Comparison of ENCODE assay signal across 19 cellular contexts in genomic region chr1:2384941-2385481, GRCh38. TPM values are rescaled to one million over a fixed set of nuclear protein-coding genes. Genes with fewer than 3 reads are reported as not detected.
DNase-seq lines count a peak whose midpoint lies in the region; ATAC-seq, FAIRE-seq and TF ChIP-seq lines count a peak whose summit lies in the region.
"Had no signal": no experiment of that assay in that cellular context is flagged by ENCODE, and none has a peak within 500 bp of the region (broad histone marks: within the 10 kb centered on the region; RNA-seq: fewer than 3 reads in every experiment).

No MANE protein-coding gene starts in this region.

- intact Hi-C loops in left cardiac atrium (cut with DNase I) (loop anchor here in 1 of 2 donors (5.0 kb wide), 1 partner anchor 68 kb away; no protein-coding TSS in a partner anchor), left ventricle myocardium inferior (cut with micrococcal nuclease) (loop anchor here (5.0 kb wide), 1 partner anchor 188 kb away; no protein-coding TSS in a partner anchor), K562 (cut with micrococcal nuclease) (no loop called here), upper lobe of right lung (cut with DNase I) (loop anchor here (5.0 kb wide), 1 partner anchor 188 kb away; no protein-coding TSS in a partner anchor)

- H3K9me1 ChIP-seq in K562 (ENCODE audit: control insufficient read depth, insufficient read depth, low read length), result peaks cover 4% of the 10 kb centered on the region

- no peak for FAIRE-seq in K562 (lab: Jason Lieb, UNC)
- FAIRE-seq: colon, TTC549 had no signal

- DNase-seq in left cardiac atrium, result peak; percentile 22
- DNase-seq in left ventricle myocardium inferior, result no peak
- DNase-seq in K562 (ENCODE audit: extremely low read depth in 1 of 4, low spot score in 3 of 4), result peak in 3 of 4 experiments; percentile 47 to 51 (median 50)
- DNase-seq in middle frontal gyrus (ENCODE audit: extremely low spot score, low spot score), result peak; percentile 20
- DNase-seq in upper lobe of right lung, result peak; percentile 58
- no peak for DNase-seq in dedifferentiated amniotic fluid mesenchymal stem cell (ENCODE audit: extremely low spot score)
- no peak for DNase-seq in stimulated activated naive CD4-positive, alpha-beta T cell treated with Interleukin-2 at 50 U/mL for 16 hours (lab: John Stamatoyannopoulos, UW)
- no peak for DNase-seq in HuH-7.5 (ENCODE audit: low spot score)
- DNase-seq: activated CD4-positive, alpha-beta T cell treated with anti-CD3 and anti-CD28 coated beads, Interleukin-2, amount 50 U/mL, for 48 hours; AML-193; islet precursor cell; Kasumi-1; midbrain; NCI-H1436 had no signal

- no peaks in the 10 kb centered on the region for H3K9me3 ChIP-seq in left ventricle myocardium inferior (replicated peaks)
- no peaks in the 10 kb centered on the region for H3K9me3 ChIP-seq in K562 (replicated peaks; ENCODE audit: control insufficient read depth, insufficient read depth, low read depth, low read length)
- H3K9me3 ChIP-seq in upper lobe of right lung, result no peaks in the 10 kb centered on the region

- in situ Hi-C loops in K562 (cut with MboI), result no loop called here

- H3K79me2 ChIP-seq in K562 (ENCODE audit: control insufficient read depth, insufficient read depth, low read length), result peaks cover 3% of the 10 kb centered on the region; the same call in 1 of the 3 replicates

- H3K4me1 ChIP-seq in left ventricle myocardium inferior, result peaks cover 13% of the 10 kb centered on the region
- peaks cover 3 to 41% of the 10 kb centered on the region in 2 experiments; a peak in 4 of 5 replicates for H3K4me1 ChIP-seq in K562 (replicated peaks in 1 of 2; ENCODE audit: control insufficient read depth in 2 of 2, insufficient read depth in 2 of 2, low read length in 2 of 2)
- peaks cover 5% of the 10 kb centered on the region for H3K4me1 ChIP-seq in upper lobe of right lung

- POLR2A ChIA-PET in K562 (lab: Yijun Ruan, JAX), result interaction anchor here (0.6 to 1.4 kb wide), 3 partner anchors 190 to 252 kb away, joined by 3 to 4 read pairs (median 3); partner anchors contain the start of gene FAAP20

- peaks cover 15% of the 10 kb centered on the region for H4K20me1 ChIP-seq in K562 (replicated peaks; ENCODE audit: control insufficient read depth, insufficient read depth, low read length)

- no peak for TF ChIP-seq POLR2A in K562 (conservative IDR thresholded peaks at IDR 0.05)

- no peak overlapping the region; a peak in 1 of 4 replicates for H3K9ac ChIP-seq in K562 (ENCODE audit: insufficient read depth in 1 of 2, low read depth in 2 of 2, low read length in 2 of 2)

- WGBS in K562 (ENCODE audit: insufficient coverage, low coverage, missing lambda C conversion rate), result 48% methylated on average over 39 of the region's 41 CpGs

- ATAC-seq in left cardiac atrium (no peak), K562 (no peak), upper lobe of right lung (no peak)
- ATAC-seq: activated T-helper 17 cell treated with anti-CD3 and anti-CD28 coated beads, Interleukin-2, amount 50 U/mL, for 72 hours had no signal

- TF ChIP-seq CTCF in left ventricle myocardium inferior (IDR thresholded peaks at IDR 0.05; ENCODE audit: borderline replicate concordance), result no peak
- TF ChIP-seq CTCF in K562 (IDR thresholded peaks at IDR 0.05 in 2 of 3, conservative IDR thresholded peaks at IDR 0.05 in 1 of 3; ENCODE audit: insufficient read depth in 2 of 3, low read depth in 1 of 3, low read length in 3 of 3), result peak in 1 of 3 experiments; percentile 40; a peak in 3 of 6 replicates
- no peak for TF ChIP-seq CTCF in upper lobe of right lung (IDR thresholded peaks at IDR 0.05)

- H2AFZ ChIP-seq in K562 (ENCODE audit: low read depth, low read length), result no peak overlapping the region

- no peak overlapping the region for H3K4me2 ChIP-seq in K562 (ENCODE audit: insufficient read depth, low read length)

- H3K27ac ChIP-seq in left ventricle myocardium inferior (replicated peaks), result no peak overlapping the region
- no peak overlapping the region for H3K27ac ChIP-seq in K562 (ENCODE audit: extremely low read depth, low read depth, low read length)
- H3K27ac ChIP-seq in upper lobe of right lung, result no peak overlapping the region
- H3K27ac ChIP-seq: HL-60, SK-N-MC had no signal

- no peaks in the 10 kb centered on the region for H3K36me3 ChIP-seq in left ventricle myocardium inferior
- H3K36me3 ChIP-seq in K562 (ENCODE audit: control insufficient read depth, insufficient read depth, low read length), result peaks cover 7% of the 10 kb centered on the region; the same call in 1 of the 3 replicates
- no peaks in the 10 kb centered on the region for H3K36me3 ChIP-seq in upper lobe of right lung

- TF ChIP-seq EP300 in K562 (IDR thresholded peaks at IDR 0.05; ENCODE audit: low read length), result no peak

- H3K27me3 ChIP-seq in left ventricle myocardium inferior (ENCODE audit: low read depth), result no peaks in the 10 kb centered on the region
- H3K27me3 ChIP-seq in K562 (ENCODE audit: control insufficient read depth in 2 of 2, insufficient read depth in 2 of 2, low read length in 2 of 2), result peaks cover 0 to 17% of the 10 kb centered on the region in 2 experiments; a peak in 2 of 5 replicates
- H3K27me3 ChIP-seq in upper lobe of right lung, result no peaks in the 10 kb centered on the region

- TF ChIP-seq RAD21 in K562 (CRISPR knock-in tag; conservative IDR thresholded peaks at IDR 0.05 in 1 of 2, IDR thresholded peaks at IDR 0.05 in 1 of 2), result no peak

- H3K4me3 ChIP-seq in left ventricle myocardium inferior (no peak overlapping the region), K562 (no peak overlapping the region), upper lobe of right lung (no peak overlapping the region)
- H3K4me3 ChIP-seq: SK-N-MC had no signal

- CTCF ChIA-PET in K562 (lab: Yijun Ruan, JAX; ENCODE audit: low intra/inter-chr PET ratio), result no interaction called here

- BruUV-seq in K562 (replicated peaks; lab: Mats Ljungman, UMichigan), result no TSS peak

RNA-seq across cellular contexts. Expression of gene MORN1, which starts 6.3 kb away (rescaled TPM):
- total RNA-seq in left cardiac atrium, result 1 to 10 TPM; 3.7 to 4.9 TPM
- total RNA-seq in left ventricle myocardium inferior, result 4.5 TPM
- 24.9 and 49.4 TPM in 2 replicates for total RNA-seq in K562 (2011; cell fraction: chromatin; rRNA removed; ENCODE audit: low replicate concordance)
- total RNA-seq in K562 (2011; cell fraction: nucleolus; rRNA removed), result 26.6 and 36.7 TPM in 2 replicates
- total RNA-seq in K562 (2011; cell fraction: nucleoplasm; rRNA removed), result 26.9 and 29.6 TPM in 2 replicates
- 6.1 and 9.3 TPM in 2 replicates for total RNA-seq in K562 (2014; rRNA removed)
- 2.3 and 2.9 TPM in 2 replicates for total RNA-seq in K562 (2014; rRNA removed; fragmentation: Illumina TruSeq; extraction: Trizol)
- total RNA-seq in K562 (2015; rRNA removed; fragmentation: Illumina TruSeq; extraction: Trizol), result 4.7 and 5.5 TPM in 2 replicates
- 5.1 and 7.6 TPM in 2 replicates for total RNA-seq in K562 (2021)
- 3.9 and 4.4 TPM in 2 replicates for polyA plus RNA-seq in K562 (2011; rRNA removed)
- 4.3 and 4.7 TPM in 2 replicates for polyA plus RNA-seq in K562 (2011; cell fraction: cytosol; rRNA removed)
- polyA plus RNA-seq in K562 (2011; cell fraction: nucleus; rRNA removed), result 10.6 and 16.9 TPM in 2 replicates
- polyA plus RNA-seq in K562 (2012), result 3.6 and 6.3 TPM in 2 replicates
- 1.8 and 2.7 TPM in 2 replicates for polyA plus RNA-seq in K562 (2014; fragmentation: Illumina TruSeq; extraction: Trizol)
- polyA plus RNA-seq in K562 (2014; fragmentation: Nextera tagmentation; extraction: Ambion mirVana), result under 1 TPM; 0.24 to 0.35 TPM
- 4.2 and 5.8 TPM in 2 replicates for polyA plus RNA-seq in K562 (2014; rRNA removed)
- 5.5 and 9.6 TPM in 2 replicates for polyA minus RNA-seq in K562 (2011; rRNA and poly(A)+ RNA removed)
- 4.8 and 5.6 TPM in 2 replicates for polyA minus RNA-seq in K562 (2011; cell fraction: cytosol; rRNA and poly(A)+ RNA removed)
- polyA minus RNA-seq in K562 (2011; cell fraction: nucleus; rRNA and poly(A)+ RNA removed), result 11.7 and 12.0 TPM in 2 replicates
- total RNA-seq in upper lobe of right lung, result 9.0 TPM

RNA-seq across cellular contexts. Expression of gene RER1, which starts 6.6 kb away (rescaled TPM):
- total RNA-seq in left cardiac atrium (100 to 1,000 TPM in 1 of 2 donors, 10 to 100 TPM in 1; 96.2 to 105 TPM), left ventricle myocardium inferior (80.5 TPM), K562 (2014; rRNA removed) (63.1 and 109 TPM in 2 replicates), K562 (2014; rRNA removed; fragmentation: Illumina TruSeq; extraction: Trizol) (183 and 211 TPM in 2 replicates), K562 (2015; rRNA removed; fragmentation: Illumina TruSeq; extraction: Trizol) (146 and 153 TPM in 2 replicates), K562 (2021) (219 and 235 TPM in 2 replicates), upper lobe of right lung (118 TPM)
- 270 and 338 TPM in 2 replicates for total RNA-seq in K562 (2011; cell fraction: chromatin; rRNA removed; ENCODE audit: low replicate concordance)
- total RNA-seq in K562 (2011; cell fraction: nucleolus; rRNA removed), result 175 and 181 TPM in 2 replicates
- total RNA-seq in K562 (2011; cell fraction: nucleoplasm; rRNA removed), result 289 and 345 TPM in 2 replicates
- polyA plus RNA-seq in K562 (2011; rRNA removed) (316 and 354 TPM in 2 replicates), K562 (2014; fragmentation: Illumina TruSeq; extraction: Trizol) (299 and 323 TPM in 2 replicates), K562 (2014; fragmentation: Nextera tagmentation; extraction: Ambion mirVana) (10 to 100 TPM; 19.6 to 34.5 TPM), K562 (2014; rRNA removed) (216 and 249 TPM in 2 replicates)
- 218 and 437 TPM in 2 replicates for polyA plus RNA-seq in K562 (2011; cell fraction: cytosol; rRNA removed)
- polyA plus RNA-seq in K562 (2011; cell fraction: nucleus; rRNA removed), result 267 and 372 TPM in 2 replicates
- 133 and 293 TPM in 2 replicates for polyA plus RNA-seq in K562 (2012)
- polyA minus RNA-seq in K562 (2011; rRNA and poly(A)+ RNA removed), result 304 and 371 TPM in 2 replicates
- 79.7 and 109 TPM in 2 replicates for polyA minus RNA-seq in K562 (2011; cell fraction: cytosol; rRNA and poly(A)+ RNA removed)
- 23.0 and 33.4 TPM in 2 replicates for polyA minus RNA-seq in K562 (2011; cell fraction: nucleus; rRNA and poly(A)+ RNA removed)

RNA-seq across cellular contexts. Expression of gene PEX10, which starts 27.4 kb away (rescaled TPM):
- total RNA-seq in left cardiac atrium (10 to 100 TPM; 12.3 to 14.5 TPM), left ventricle myocardium inferior (15.8 TPM), K562 (2014; rRNA removed) (24.5 and 26.2 TPM in 2 replicates), K562 (2014; rRNA removed; fragmentation: Illumina TruSeq; extraction: Trizol) (5.6 and 5.7 TPM in 2 replicates), K562 (2015; rRNA removed; fragmentation: Illumina TruSeq; extraction: Trizol) (8.4 and 9.3 TPM in 2 replicates), K562 (2021) (18.2 and 18.7 TPM in 2 replicates), upper lobe of right lung (14.6 TPM)
- total RNA-seq in K562 (2011; cell fraction: chromatin; rRNA removed; ENCODE audit: low replicate concordance), result 13.3 and 27.8 TPM in 2 replicates
- total RNA-seq in K562 (2011; cell fraction: nucleolus; rRNA removed), result 23.4 and 30.4 TPM in 2 replicates
- total RNA-seq in K562 (2011; cell fraction: nucleoplasm; rRNA removed), result 18.3 and 19.9 TPM in 2 replicates
- polyA plus RNA-seq in K562 (2011; rRNA removed) (8.7 and 9.4 TPM in 2 replicates), K562 (2014; fragmentation: Illumina TruSeq; extraction: Trizol) (6.4 and 10.6 TPM in 2 replicates), K562 (2014; fragmentation: Nextera tagmentation; extraction: Ambion mirVana) (under 1 TPM; 0.03 to 0.11 TPM), K562 (2014; rRNA removed) (18.8 and 22.5 TPM in 2 replicates)
- polyA plus RNA-seq in K562 (2011; cell fraction: cytosol; rRNA removed), result 9.6 and 19.3 TPM in 2 replicates
- polyA plus RNA-seq in K562 (2011; cell fraction: nucleus; rRNA removed), result 18.8 and 28.5 TPM in 2 replicates
- 9.3 and 13.4 TPM in 2 replicates for polyA plus RNA-seq in K562 (2012)
- 3.5 and 3.9 TPM in 2 replicates for polyA minus RNA-seq in K562 (2011; rRNA and poly(A)+ RNA removed)
- polyA minus RNA-seq in K562 (2011; cell fraction: cytosol; rRNA and poly(A)+ RNA removed), result 5.4 and 14.7 TPM in 2 replicates
- 11.1 and 14.0 TPM in 2 replicates for polyA minus RNA-seq in K562 (2011; cell fraction: nucleus; rRNA and poly(A)+ RNA removed)

Comparison
In these comparisons a context has a peak if more than half of its experiments do, and no peak if none do; other contexts are left out.
1. DNase-seq: peak in left cardiac atrium (single experiment), K562 (3 of 4), middle frontal gyrus (single experiment) and upper lobe of right lung (single experiment); none in left ventricle myocardium inferior (single experiment), dedifferentiated amniotic fluid mesenchymal stem cell (single experiment), stimulated activated naive CD4-positive, alpha-beta T cell treated with Interleukin-2 at 50 U/mL for 16 hours (single experiment) and HuH-7.5 (single experiment).